Comparison of ENCODE assay signal across 32 cellular contexts in genomic region chr14:33598582-33598981, GRCh38.
"Had no signal": no experiment of that assay in that cellular context is flagged by ENCODE, and none has a peak within 500 bp of the region (broad histone marks: within the 10 kb centered on the region; RNA-seq: fewer than 3 reads in every experiment).

No MANE protein-coding gene starts in this region.

- ATAC-seq: activated naive CD4-positive, alpha-beta T cell treated with anti-CD3 and anti-CD28 coated beads, Interleukin-2, amount 50 U/mL, for 72 hours; activated T-cell treated with anti-CD3 and anti-CD28 coated beads, Interleukin-2, amount 50 U/mL, for 72 hours; foreskin keratinocyte; gastrocnemius medialis; heart left ventricle had no signal

- H3K4me3 ChIP-seq: ascending aorta, breast epithelium, cardiac muscle cell, colonic mucosa, dorsolateral prefrontal cortex, esophagus muscularis mucosa, gastrocnemius medialis, heart left ventricle had no signal

- H3K4me1 ChIP-seq: ascending aorta, breast epithelium, colonic mucosa, esophagus muscularis mucosa, foreskin keratinocyte, gastrocnemius medialis had no signal

- H3K27me3 ChIP-seq: ascending aorta, breast epithelium, cardiac muscle cell, colonic mucosa, dorsolateral prefrontal cortex, esophagus muscularis mucosa, foreskin keratinocyte, gastrocnemius medialis, heart left ventricle had no signal

- H3K4me1 Mint-ChIP-seq: activated CD4-positive, alpha-beta memory T cell treated with anti-CD3 and anti-CD28 coated beads, Interleukin-2, amount 10 ng/mL, durations not matched to agents 7 days and 5 days; activated CD4-positive, alpha-beta T cell treated with anti-CD3 and anti-CD28 coated beads, Interleukin-2, amount 10 ng/mL, durations not matched to agents 7 days and 5 days; activated naive CD4-positive, alpha-beta T cell treated with anti-CD3 and anti-CD28 coated beads, Interleukin-2, amount 10 ng/mL, durations not matched to agents 7 days and 5 days; activated naive CD8-positive, alpha-beta T cell treated with anti-CD3 and anti-CD28 coated beads, Interleukin-2, amount 10 ng/mL, durations not matched to agents 7 days and 5 days had no signal

- H3K4me3 Mint-ChIP-seq: activated CD4-positive, alpha-beta memory T cell treated with anti-CD3 and anti-CD28 coated beads, Interleukin-2, amount 10 ng/mL, durations not matched to agents 7 days and 5 days; activated CD4-positive, alpha-beta T cell treated with anti-CD3 and anti-CD28 coated beads, Interleukin-2, amount 10 ng/mL, durations not matched to agents 7 days and 5 days; activated naive CD4-positive, alpha-beta T cell treated with anti-CD3 and anti-CD28 coated beads, Interleukin-2, amount 10 ng/mL, durations not matched to agents 7 days and 5 days; activated naive CD8-positive, alpha-beta T cell treated with anti-CD3 and anti-CD28 coated beads, Interleukin-2, amount 10 ng/mL, durations not matched to agents 7 days and 5 days; activated T-cell treated with anti-CD3 and anti-CD28 coated beads, Interleukin-2, amount 50 U/mL, for 24 hours; activated T-cell treated with anti-CD3 and anti-CD28 coated beads, Interleukin-2, amount 50 U/mL, for 72 hours; brain; dendritic cell treated with granulocyte-macrophage colony-stimulating factor and Interleukin-4, amounts not matched to agents 40 ng/mL and 50 ng/mL, for 4 days had no signal

- DNase-seq: activated CD4-positive, alpha-beta memory T cell treated with anti-CD3 and anti-CD28 coated beads, Interleukin-2, amount 10 ng/mL, durations not matched to agents 7 days and 5 days; activated CD4-positive, alpha-beta T cell treated with anti-CD3 and anti-CD28 coated beads for 1 hour; activated CD4-positive, alpha-beta T cell treated with anti-CD3 and anti-CD28 coated beads for 4 hours; activated CD4-positive, alpha-beta T cell treated with anti-CD3 and anti-CD28 coated beads, Interleukin-2, amount 10 ng/mL, durations not matched to agents 7 days and 5 days; activated CD4-positive, alpha-beta T cell treated with anti-CD3 and anti-CD28 coated beads, Interleukin-2, amount 50 U/mL, for 4 hours; activated CD4-positive, CD25-positive, alpha-beta regulatory T cell; activated CD8-positive, alpha-beta memory T cell treated with anti-CD3 and anti-CD28 coated beads, Interleukin-2, amount 50 U/mL, for 48 hours; activated gamma-delta T cell; activated naive CD4-positive, alpha-beta T cell; activated naive CD4-positive, alpha-beta T cell treated with anti-CD3 and anti-CD28 coated beads, Interleukin-2, amount 10 ng/mL, durations not matched to agents 7 days and 5 days; activated naive CD8-positive, alpha-beta T cell treated with anti-CD3 and anti-CD28 coated beads, Interleukin-2, amount 10 ng/mL, durations not matched to agents 7 days and 5 days; activated T-cell treated with anti-CD3 and anti-CD28 coated beads for 4 hours; activated T-cell treated with anti-CD3 and anti-CD28 coated beads, Interleukin-2, amount 50 U/mL, for 24 hours; activated T-cell treated with anti-CD3 and anti-CD28 coated beads, Interleukin-2, amount 50 U/mL, for 72 hours; central memory CD4-positive, alpha-beta T cell; cerebellar nuclear complex; colonic mucosa; dorsolateral prefrontal cortex; effector memory CD4-positive, alpha-beta T cell; erythroblast; foreskin keratinocyte; gastrocnemius medialis; glutamatergic neuron; heart left ventricle; T-helper 2 cell had no signal

- H3K9me3 ChIP-seq: ascending aorta, breast epithelium, colonic mucosa, esophagus muscularis mucosa, gastrocnemius medialis, heart left ventricle had no signal

- H3K9me3 Mint-ChIP-seq: activated CD4-positive, alpha-beta memory T cell treated with anti-CD3 and anti-CD28 coated beads, Interleukin-2, amount 10 ng/mL, durations not matched to agents 7 days and 5 days; activated CD4-positive, alpha-beta T cell treated with anti-CD3 and anti-CD28 coated beads, Interleukin-2, amount 10 ng/mL, durations not matched to agents 7 days and 5 days; activated naive CD4-positive, alpha-beta T cell treated with anti-CD3 and anti-CD28 coated beads, Interleukin-2, amount 10 ng/mL, durations not matched to agents 7 days and 5 days; activated naive CD4-positive, alpha-beta T cell treated with anti-CD3 and anti-CD28 coated beads, Interleukin-2, amount 50 U/mL, for 72 hours; activated naive CD8-positive, alpha-beta T cell treated with anti-CD3 and anti-CD28 coated beads, Interleukin-2, amount 10 ng/mL, durations not matched to agents 7 days and 5 days; activated T-cell treated with anti-CD3 and anti-CD28 coated beads, Interleukin-2, amount 50 U/mL, for 24 hours had no signal

- H3K36me3 Mint-ChIP-seq: activated naive CD4-positive, alpha-beta T cell treated with anti-CD3 and anti-CD28 coated beads, Interleukin-2, amount 10 ng/mL, durations not matched to agents 7 days and 5 days; activated naive CD4-positive, alpha-beta T cell treated with anti-CD3 and anti-CD28 coated beads, Interleukin-2, amount 50 U/mL, for 72 hours; activated naive CD8-positive, alpha-beta T cell treated with anti-CD3 and anti-CD28 coated beads, Interleukin-2, amount 10 ng/mL, durations not matched to agents 7 days and 5 days; brain had no signal

- H3K27me3 Mint-ChIP-seq: activated CD4-positive, alpha-beta memory T cell treated with anti-CD3 and anti-CD28 coated beads, Interleukin-2, amount 10 ng/mL, durations not matched to agents 7 days and 5 days; activated CD4-positive, alpha-beta T cell treated with anti-CD3 and anti-CD28 coated beads, Interleukin-2, amount 10 ng/mL, durations not matched to agents 7 days and 5 days; activated naive CD4-positive, alpha-beta T cell treated with anti-CD3 and anti-CD28 coated beads, Interleukin-2, amount 10 ng/mL, durations not matched to agents 7 days and 5 days; activated naive CD8-positive, alpha-beta T cell treated with anti-CD3 and anti-CD28 coated beads, Interleukin-2, amount 10 ng/mL, durations not matched to agents 7 days and 5 days; brain; dendritic cell treated with granulocyte-macrophage colony-stimulating factor and Interleukin-4, amounts not matched to agents 40 ng/mL and 50 ng/mL, for 4 days had no signal

- H3K36me3 ChIP-seq: ascending aorta, breast epithelium, cardiac muscle cell, colonic mucosa, esophagus muscularis mucosa, gastrocnemius medialis, heart left ventricle had no signal

- H3K27ac Mint-ChIP-seq: activated CD4-positive, alpha-beta memory T cell treated with anti-CD3 and anti-CD28 coated beads, Interleukin-2, amount 10 ng/mL, durations not matched to agents 7 days and 5 days; activated CD4-positive, alpha-beta T cell treated with anti-CD3 and anti-CD28 coated beads, Interleukin-2, amount 10 ng/mL, durations not matched to agents 7 days and 5 days; activated naive CD4-positive, alpha-beta T cell treated with anti-CD3 and anti-CD28 coated beads, Interleukin-2, amount 10 ng/mL, durations not matched to agents 7 days and 5 days; activated naive CD4-positive, alpha-beta T cell treated with anti-CD3 and anti-CD28 coated beads, Interleukin-2, amount 50 U/mL, for 72 hours; activated naive CD8-positive, alpha-beta T cell treated with anti-CD3 and anti-CD28 coated beads, Interleukin-2, amount 10 ng/mL, durations not matched to agents 7 days and 5 days; activated T-cell treated with anti-CD3 and anti-CD28 coated beads, Interleukin-2, amount 50 U/mL, for 24 hours; activated T-cell treated with anti-CD3 and anti-CD28 coated beads, Interleukin-2, amount 50 U/mL, for 72 hours; brain; dendritic cell treated with granulocyte-macrophage colony-stimulating factor and Interleukin-4, amounts not matched to agents 40 ng/mL and 50 ng/mL, for 4 days had no signal

- H3K27ac ChIP-seq: ascending aorta, breast epithelium, cardiac muscle cell, colonic mucosa, dorsolateral prefrontal cortex, esophagus muscularis mucosa, foreskin keratinocyte, gastrocnemius medialis, heart left ventricle had no signal
